Comparison of ENCODE assay signal across 11 cellular contexts in genomic region chr2:224268441-224268840, GRCh38.
DNase-seq lines count a peak whose midpoint lies in the region; ATAC-seq, FAIRE-seq and TF ChIP-seq lines count a peak whose summit lies in the region.
"Had no signal": no experiment of that assay in that cellular context is flagged by ENCODE, and none has a peak within 500 bp of the region (broad histone marks: within the 10 kb centered on the region; RNA-seq: fewer than 3 reads in every experiment).

No MANE protein-coding gene starts in this region.

- H3K4me1 ChIP-seq in pancreas (no peaks in the 10 kb centered on the region), right atrium auricular region (peaks cover 0 to 5% of the 10 kb centered on the region in 2 donors)

- peak; percentile 53 for DNase-seq in EL
- DNase-seq in NCI-H526 (lab: John Stamatoyannopoulos, UW), result peak; percentile 11 to 12
- DNase-seq in pancreas, result no peak
- no peak for DNase-seq in NCI-H187 (lab: John Stamatoyannopoulos, UW)
- DNase-seq in activated naive CD4-positive, alpha-beta T cell treated with anti-CD3 and anti-CD28 coated beads, Interleukin-2, amount 50 U/mL, for 16 hours, result no peak
- no peak for DNase-seq in right atrium auricular region (ENCODE audit: low spot score)
- no peak for DNase-seq in NCI-H2227 (lab: John Stamatoyannopoulos, UW; ENCODE audit: unreplicated experiment)
- DNase-seq: foreskin melanocyte, H9, RPMI8226 had no signal

- H3K4me3 ChIP-seq in pancreas, result no peak overlapping the region
- H3K4me3 ChIP-seq in right atrium auricular region, result no peak overlapping the region

- WGBS in pancreas, 2 donors, result 55 to 57% methylated on average over 4 of the region's 4 CpGs

- intact Hi-C loops in pancreas (cut with DNase I), result no loop called here

- TF ChIP-seq CTCF in pancreas (IDR thresholded peaks at IDR 0.05) (no peak), right atrium auricular region (IDR thresholded peaks at IDR 0.05) (no peak)

- FAIRE-seq in pancreas (lab: Jason Lieb, UNC), result no peak

- H3K27me3 ChIP-seq in pancreas (no peaks in the 10 kb centered on the region), right atrium auricular region (no peaks in the 10 kb centered on the region)

- peak; percentile 95 for ATAC-seq in esophagus mucosa
- ATAC-seq in pancreas, result peak; percentile 81 to 97 (median 94)

- H3K27ac ChIP-seq in pancreas, result no peak overlapping the region
- no peak overlapping the region for H3K27ac ChIP-seq in right atrium auricular region

- H3K36me3 ChIP-seq in pancreas (no peaks in the 10 kb centered on the region), right atrium auricular region (no peaks in the 10 kb centered on the region)

- H3K9me3 ChIP-seq in pancreas (no peaks in the 10 kb centered on the region), right atrium auricular region (no peaks in the 10 kb centered on the region)

Comparison
In these comparisons a context has a peak if more than half of its experiments do, and no peak if none do; other contexts are left out.
1. DNase-seq: peak in EL (single experiment) and NCI-H526 (2 of 2); none in pancreas (0 of 6), NCI-H187 (0 of 2), activated naive CD4-positive, alpha-beta T cell treated with anti-CD3 and anti-CD28 coated beads, Interleukin-2, amount 50 U/mL, for 16 hours (single experiment), right atrium auricular region (single experiment) and NCI-H2227 (single experiment).